ENCODE assay signal across 15 cellular contexts in genomic region chr4:107392380-107392779, GRCh38.
"Had no signal": no experiment of that assay in that cellular context is flagged by ENCODE, and none has a peak within 500 bp of the region (broad histone marks: within the 10 kb centered on the region; RNA-seq: fewer than 3 reads in every experiment).

No MANE protein-coding gene starts in this region.

- H3K27me3 ChIP-seq: ascending aorta, esophagus muscularis mucosa, gastrocnemius medialis, heart right ventricle, pancreas, transverse colon had no signal

- H3K27ac ChIP-seq: ascending aorta, gastrocnemius medialis, heart right ventricle, pancreas had no signal

- H3K9me3 ChIP-seq: ascending aorta, esophagus muscularis mucosa, gastrocnemius medialis, heart right ventricle, pancreas, transverse colon had no signal

- H3K4me1 ChIP-seq: gastrocnemius medialis, heart right ventricle, pancreas had no signal

- H3K4me3 ChIP-seq: ascending aorta, esophagus muscularis mucosa, gastrocnemius medialis, heart right ventricle, pancreas, skin epidermis, transverse colon had no signal

- ATAC-seq: activated CD4-positive, alpha-beta T cell treated with anti-CD3 and anti-CD28 coated beads for 36 hours; activated CD8-positive, alpha-beta T cell treated with anti-CD3 and anti-CD28 coated beads, Interleukin-2, amount 10 ng/mL, durations not matched to agents 7 days and 5 days; pancreas; stimulated activated effector memory CD8-positive, alpha-beta T cell treated with anti-CD3 and anti-CD28 coated beads, Interleukin-12 subunit alpha, Interleukin-12 subunit beta, amount 100 ng/mL, for 72 hours had no signal

- DNase-seq: activated CD4-positive, alpha-beta T cell treated with anti-CD3 and anti-CD28 coated beads for 36 hours; activated CD8-positive, alpha-beta memory T cell treated with anti-CD3 and anti-CD28 coated beads, Interleukin-2, amount 50 U/mL, for 48 hours; activated CD8-positive, alpha-beta T cell treated with anti-CD3 and anti-CD28 coated beads, Interleukin-2, amount 10 ng/mL, durations not matched to agents 7 days and 5 days; activated naive CD4-positive, alpha-beta T cell; endodermal cell; heart right ventricle; left ventricle myocardium superior; pancreas; T1000; transverse colon had no signal

- H3K36me3 ChIP-seq: ascending aorta, esophagus muscularis mucosa, gastrocnemius medialis, heart right ventricle, pancreas, transverse colon had no signal
